ENCODE assay signal across 1 cellular context in the genomic region with DNA sequence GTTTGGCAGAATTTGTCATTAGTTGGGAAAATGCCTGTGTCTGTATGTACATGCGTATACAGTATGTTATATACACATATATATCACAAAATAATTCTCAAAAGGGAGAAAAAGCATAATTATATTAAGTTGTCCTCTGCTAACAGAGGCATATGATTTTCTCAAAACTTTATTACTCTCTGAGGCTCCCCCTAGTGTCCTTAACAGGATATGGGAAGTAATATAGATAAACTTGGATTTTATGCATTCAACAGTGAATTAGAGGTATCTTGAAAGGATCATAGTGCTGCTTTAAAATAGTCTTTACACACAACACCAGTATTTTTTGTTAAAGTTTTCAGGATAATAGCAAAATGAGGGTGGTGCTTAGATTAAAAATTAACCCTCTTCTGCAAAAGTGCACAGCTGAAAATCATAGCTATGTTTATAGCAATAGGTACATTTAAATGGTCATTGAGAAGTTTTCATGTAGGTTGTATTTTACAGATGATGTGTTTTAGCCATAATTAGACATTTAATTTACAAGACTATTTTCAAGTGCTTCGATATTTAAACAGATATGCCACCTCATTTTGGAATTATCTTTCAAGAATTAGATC.
TF ChIP-seq lines count a peak whose summit lies in the region.

No MANE protein-coding gene starts in this region.

TF ChIP-seq in GM23338, 12 proteins besides CTCF, POLR2A, EP300 and RAD21 (continued from another document):
- TF ChIP-seq, protein P1, sequence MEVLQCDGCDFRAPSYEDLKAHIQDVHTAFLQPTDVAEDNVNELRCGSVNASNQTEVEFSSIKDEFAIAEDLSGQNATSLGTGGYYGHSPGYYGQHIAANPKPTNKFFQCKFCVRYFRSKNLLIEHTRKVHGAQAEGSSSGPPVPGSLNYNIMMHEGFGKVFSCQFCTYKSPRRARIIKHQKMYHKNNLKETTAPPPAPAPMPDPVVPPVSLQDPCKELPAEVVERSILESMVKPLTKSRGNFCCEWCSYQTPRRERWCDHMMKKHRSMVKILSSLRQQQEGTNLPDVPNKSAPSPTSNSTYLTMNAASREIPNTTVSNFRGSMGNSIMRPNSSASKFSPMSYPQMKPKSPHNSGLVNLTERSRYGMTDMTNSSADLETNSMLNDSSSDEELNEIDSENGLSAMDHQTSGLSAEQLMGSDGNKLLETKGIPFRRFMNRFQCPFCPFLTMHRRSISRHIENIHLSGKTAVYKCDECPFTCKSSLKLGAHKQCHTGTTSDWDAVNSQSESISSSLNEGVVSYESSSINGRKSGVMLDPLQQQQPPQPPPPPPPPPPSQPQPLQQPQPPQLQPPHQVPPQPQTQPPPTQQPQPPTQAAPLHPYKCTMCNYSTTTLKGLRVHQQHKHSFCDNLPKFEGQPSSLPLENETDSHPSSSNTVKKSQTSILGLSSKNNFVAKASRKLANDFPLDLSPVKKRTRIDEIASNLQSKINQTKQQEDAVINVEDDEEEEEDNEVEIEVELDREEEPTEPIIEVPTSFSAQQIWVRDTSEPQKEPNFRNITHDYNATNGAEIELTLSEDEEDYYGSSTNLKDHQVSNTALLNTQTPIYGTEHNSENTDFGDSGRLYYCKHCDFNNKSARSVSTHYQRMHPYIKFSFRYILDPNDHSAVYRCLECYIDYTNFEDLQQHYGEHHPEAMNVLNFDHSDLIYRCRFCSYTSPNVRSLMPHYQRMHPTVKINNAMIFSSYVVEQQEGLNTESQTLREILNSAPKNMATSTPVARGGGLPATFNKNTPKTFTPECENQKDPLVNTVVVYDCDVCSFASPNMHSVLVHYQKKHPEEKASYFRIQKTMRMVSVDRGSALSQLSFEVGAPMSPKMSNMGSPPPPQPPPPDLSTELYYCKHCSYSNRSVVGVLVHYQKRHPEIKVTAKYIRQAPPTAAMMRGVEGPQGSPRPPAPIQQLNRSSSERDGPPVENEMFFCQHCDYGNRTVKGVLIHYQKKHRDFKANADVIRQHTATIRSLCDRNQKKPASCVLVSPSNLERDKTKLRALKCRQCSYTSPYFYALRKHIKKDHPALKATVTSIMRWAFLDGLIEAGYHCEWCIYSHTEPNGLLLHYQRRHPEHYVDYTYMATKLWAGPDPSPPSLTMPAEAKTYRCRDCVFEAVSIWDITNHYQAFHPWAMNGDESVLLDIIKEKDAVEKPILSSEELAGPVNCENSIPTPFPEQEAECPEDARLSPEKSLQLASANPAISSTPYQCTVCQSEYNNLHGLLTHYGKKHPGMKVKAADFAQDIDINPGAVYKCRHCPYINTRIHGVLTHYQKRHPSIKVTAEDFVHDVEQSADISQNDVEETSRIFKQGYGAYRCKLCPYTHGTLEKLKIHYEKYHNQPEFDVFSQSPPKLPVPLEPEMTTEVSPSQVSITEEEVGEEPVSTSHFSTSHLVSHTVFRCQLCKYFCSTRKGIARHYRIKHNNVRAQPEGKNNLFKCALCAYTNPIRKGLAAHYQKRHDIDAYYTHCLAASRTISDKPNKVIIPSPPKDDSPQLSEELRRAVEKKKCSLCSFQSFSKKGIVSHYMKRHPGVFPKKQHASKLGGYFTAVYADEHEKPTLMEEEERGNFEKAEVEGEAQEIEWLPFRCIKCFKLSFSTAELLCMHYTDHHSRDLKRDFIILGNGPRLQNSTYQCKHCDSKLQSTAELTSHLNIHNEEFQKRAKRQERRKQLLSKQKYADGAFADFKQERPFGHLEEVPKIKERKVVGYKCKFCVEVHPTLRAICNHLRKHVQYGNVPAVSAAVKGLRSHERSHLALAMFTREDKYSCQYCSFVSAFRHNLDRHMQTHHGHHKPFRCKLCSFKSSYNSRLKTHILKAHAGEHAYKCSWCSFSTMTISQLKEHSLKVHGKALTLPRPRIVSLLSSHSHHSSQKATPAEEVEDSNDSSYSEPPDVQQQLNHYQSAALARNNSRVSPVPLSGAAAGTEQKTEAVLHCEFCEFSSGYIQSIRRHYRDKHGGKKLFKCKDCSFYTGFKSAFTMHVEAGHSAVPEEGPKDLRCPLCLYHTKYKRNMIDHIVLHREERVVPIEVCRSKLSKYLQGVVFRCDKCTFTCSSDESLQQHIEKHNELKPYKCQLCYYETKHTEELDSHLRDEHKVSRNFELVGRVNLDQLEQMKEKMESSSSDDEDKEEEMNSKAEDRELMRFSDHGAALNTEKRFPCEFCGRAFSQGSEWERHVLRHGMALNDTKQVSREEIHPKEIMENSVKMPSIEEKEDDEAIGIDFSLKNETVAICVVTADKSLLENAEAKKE (CRISPR knock-in tag; IDR thresholded peaks at IDR 0.05): no peak
- TF ChIP-seq, protein P2, sequence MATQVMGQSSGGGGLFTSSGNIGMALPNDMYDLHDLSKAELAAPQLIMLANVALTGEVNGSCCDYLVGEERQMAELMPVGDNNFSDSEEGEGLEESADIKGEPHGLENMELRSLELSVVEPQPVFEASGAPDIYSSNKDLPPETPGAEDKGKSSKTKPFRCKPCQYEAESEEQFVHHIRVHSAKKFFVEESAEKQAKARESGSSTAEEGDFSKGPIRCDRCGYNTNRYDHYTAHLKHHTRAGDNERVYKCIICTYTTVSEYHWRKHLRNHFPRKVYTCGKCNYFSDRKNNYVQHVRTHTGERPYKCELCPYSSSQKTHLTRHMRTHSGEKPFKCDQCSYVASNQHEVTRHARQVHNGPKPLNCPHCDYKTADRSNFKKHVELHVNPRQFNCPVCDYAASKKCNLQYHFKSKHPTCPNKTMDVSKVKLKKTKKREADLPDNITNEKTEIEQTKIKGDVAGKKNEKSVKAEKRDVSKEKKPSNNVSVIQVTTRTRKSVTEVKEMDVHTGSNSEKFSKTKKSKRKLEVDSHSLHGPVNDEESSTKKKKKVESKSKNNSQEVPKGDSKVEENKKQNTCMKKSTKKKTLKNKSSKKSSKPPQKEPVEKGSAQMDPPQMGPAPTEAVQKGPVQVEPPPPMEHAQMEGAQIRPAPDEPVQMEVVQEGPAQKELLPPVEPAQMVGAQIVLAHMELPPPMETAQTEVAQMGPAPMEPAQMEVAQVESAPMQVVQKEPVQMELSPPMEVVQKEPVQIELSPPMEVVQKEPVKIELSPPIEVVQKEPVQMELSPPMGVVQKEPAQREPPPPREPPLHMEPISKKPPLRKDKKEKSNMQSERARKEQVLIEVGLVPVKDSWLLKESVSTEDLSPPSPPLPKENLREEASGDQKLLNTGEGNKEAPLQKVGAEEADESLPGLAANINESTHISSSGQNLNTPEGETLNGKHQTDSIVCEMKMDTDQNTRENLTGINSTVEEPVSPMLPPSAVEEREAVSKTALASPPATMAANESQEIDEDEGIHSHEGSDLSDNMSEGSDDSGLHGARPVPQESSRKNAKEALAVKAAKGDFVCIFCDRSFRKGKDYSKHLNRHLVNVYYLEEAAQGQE (IDR thresholded peaks at IDR 0.05; ENCODE audit: unreplicated experiment): no peak
- no peak for TF ChIP-seq JUNB (IDR thresholded peaks at IDR 0.05; ENCODE audit: unreplicated experiment)
